ENCODE assay signal across 28 cellular contexts in genomic region chr20:40856653-40857052, GRCh38.
DNase-seq lines count a peak whose midpoint lies in the region; ATAC-seq, FAIRE-seq and TF ChIP-seq lines count a peak whose summit lies in the region.
"Had no signal": no experiment of that assay in that cellular context is flagged by ENCODE, and none has a peak within 500 bp of the region (broad histone marks: within the 10 kb centered on the region; RNA-seq: fewer than 3 reads in every experiment).

No MANE protein-coding gene starts in this region.

- DNase-seq in HepG2 (ENCODE audit: low spot score) (no peak), right lobe of liver (no peak), neural crest cell (ENCODE audit: low read depth, low spot score) (no peak), AG08395 (ENCODE audit: low spot score) (no peak), inferior parietal cortex (ENCODE audit: extremely low spot score) (no peak)
- DNase-seq in stimulated activated effector memory CD8-positive, alpha-beta T cell treated with anti-CD3 and anti-CD28 coated beads, Interleukin-12 subunit alpha, Interleukin-12 subunit beta, amount 100 ng/mL, for 72 hours (ENCODE audit: low spot score in 2 of 2) = no peak
- DNase-seq: BE2C; C1 segment of cervical spinal cord; CD4-positive, alpha-beta memory T cell; CD4-positive, CD25-positive, alpha-beta regulatory T cell; CD8-positive, alpha-beta memory T cell; COR-L47; DMS 273 treated with DMSO at 0.1 percent for 48 hours; DMS153; DMS53; DMS79; DND-41; EL; GDM1 had no signal

- H3K9ac ChIP-seq in HepG2 (ENCODE audit: insufficient read depth, low read depth, low read length) = no peak overlapping the region
- H3K9ac ChIP-seq: BLaER1 had no signal

- H3K4me1 ChIP-seq in HepG2 (ENCODE audit: insufficient read depth, low read length) (peaks cover 7% of the 10 kb centered on the region; the same call in 1 of the 2 replicates), right lobe of liver (no peaks in the 10 kb centered on the region), HEK293 (ENCODE audit: control insufficient read depth, insufficient read depth, low read length) (no peaks in the 10 kb centered on the region)
- H3K4me1 ChIP-seq: A549, BE2C had no signal

- FAIRE-seq in HepG2 (lab: Jason Lieb, UNC) = no peak
- FAIRE-seq: A549, GM12878, GM12892, GM18507, GM19239 had no signal

- 44% methylated on average over 5 of the region's 5 CpGs for WGBS in HepG2 (ENCODE audit: low lambda C conversion rate)
- WGBS in right lobe of liver (ENCODE audit: insufficient coverage, low coverage, low lambda C conversion rate, missing lambda C conversion rate) = 71% methylated on average over 3 of the region's 5 CpGs

- H3K27me3 ChIP-seq in HepG2 (ENCODE audit: control insufficient read depth in 1 of 2, insufficient read depth in 2 of 2, low read length in 2 of 2) (peaks cover 0 to 3% of the 10 kb centered on the region in 2 experiments; a peak in 1 of 5 replicates), right lobe of liver (no peaks in the 10 kb centered on the region)
- H3K27me3 ChIP-seq: BE2C, BLaER1 had no signal

- no peaks in the 10 kb centered on the region for H3K9me3 ChIP-seq in HepG2 (ENCODE audit: low read length)
- no peaks in the 10 kb centered on the region for H3K9me3 ChIP-seq in right lobe of liver
- H3K9me3 ChIP-seq in HEK293 (ENCODE audit: control insufficient read depth, insufficient read depth, low read depth, low read length) = no peaks in the 10 kb centered on the region
- H3K9me3 ChIP-seq: A549, BE2C, BLaER1 had no signal

- no peak overlapping the region for H3K4me3 Mint-ChIP-seq in neural crest cell
- H3K4me3 Mint-ChIP-seq in stimulated activated effector memory CD8-positive, alpha-beta T cell treated with anti-CD3 and anti-CD28 coated beads, Interleukin-12 subunit alpha, Interleukin-12 subunit beta, amount 100 ng/mL, for 72 hours = no peak overlapping the region
- H3K4me3 Mint-ChIP-seq: CD14-positive monocyte; CD4-positive, alpha-beta memory T cell; CD4-positive, CD25-positive, alpha-beta regulatory T cell; CD8-positive, alpha-beta memory T cell had no signal

- TF ChIP-seq CTCF in HepG2 (CRISPR knock-in tag; IDR thresholded peaks at IDR 0.05) (no peak), right lobe of liver (IDR thresholded peaks at IDR 0.05) (no peak), HEK293 (tag by site-specific recombination; IDR thresholded peaks at IDR 0.05) (no peak), neural crest cell (conservative IDR thresholded peaks at IDR 0.05) (no peak)

- in situ Hi-C loops in HepG2 (cut with HindIII; ENCODE audit: extremely low pct_ligation_motif_present, low pct_unique_long_range_greater_than_20kb) = no loop called here

- no peak overlapping the region for H2AFZ ChIP-seq in HepG2 (ENCODE audit: low read length)

- H3K27ac ChIP-seq in HepG2 (ENCODE audit: extremely low read length, insufficient read depth, low read length) = no peak overlapping the region
- no peak overlapping the region for H3K27ac ChIP-seq in right lobe of liver
- no peak overlapping the region for H3K27ac ChIP-seq in HEK293 (ENCODE audit: extremely low read depth, low read depth, low read length)
- H3K27ac ChIP-seq: 22Rv1, A549, BLaER1 had no signal

- H3K27ac Mint-ChIP-seq in neural crest cell (ENCODE audit: unreplicated experiment) = peak overlapping the region; percentile 85
- peak overlapping the region; percentile 9 for H3K27ac Mint-ChIP-seq in stimulated activated effector memory CD8-positive, alpha-beta T cell treated with anti-CD3 and anti-CD28 coated beads, Interleukin-12 subunit alpha, Interleukin-12 subunit beta, amount 100 ng/mL, for 72 hours
- H3K27ac Mint-ChIP-seq: CD14-positive monocyte; CD4-positive, alpha-beta memory T cell; CD4-positive, CD25-positive, alpha-beta regulatory T cell had no signal

- H3K4me1 Mint-ChIP-seq in neural crest cell = peaks cover 42% of the 10 kb centered on the region
- peaks cover 6% of the 10 kb centered on the region for H3K4me1 Mint-ChIP-seq in stimulated activated effector memory CD8-positive, alpha-beta T cell treated with anti-CD3 and anti-CD28 coated beads, Interleukin-12 subunit alpha, Interleukin-12 subunit beta, amount 100 ng/mL, for 72 hours
- H3K4me1 Mint-ChIP-seq: CD4-positive, CD25-positive, alpha-beta regulatory T cell; CD8-positive, alpha-beta memory T cell had no signal

- TF ChIP-seq EP300 in HepG2 (IDR thresholded peaks at IDR 0.05; ENCODE audit: low read depth in 2 of 2, low read length in 2 of 2) (no peak), HepG2 (CRISPR knock-in tag; IDR thresholded peaks at IDR 0.05; ENCODE audit: borderline replicate concordance) (no peak)

- TF ChIP-seq POLR2A in HepG2 (IDR thresholded peaks at IDR 0.05; ENCODE audit: insufficient read depth in 1 of 2, low read depth in 2 of 2, low read length in 2 of 2) (no peak), right lobe of liver (IDR thresholded peaks at IDR 0.05) (no peak)

- intact Hi-C loops in HepG2 (cut with micrococcal nuclease; ENCODE audit: unreplicated experiment) (no loop called here), right lobe of liver (cut with DNase I) (no loop called here)

- H3K79me2 ChIP-seq in HepG2 (ENCODE audit: insufficient read depth, low read length) = no peaks in the 10 kb centered on the region

- no TSS peak for BruUV-seq in HepG2 (replicated peaks; lab: Mats Ljungman, UMichigan)

- TF ChIP-seq RAD21 in HepG2 (CRISPR knock-in tag; IDR thresholded peaks at IDR 0.05) = no peak

- ATAC-seq in HepG2 (no peak), right lobe of liver (no peak)
- ATAC-seq in stimulated activated effector memory CD8-positive, alpha-beta T cell treated with anti-CD3 and anti-CD28 coated beads, Interleukin-12 subunit alpha, Interleukin-12 subunit beta, amount 100 ng/mL, for 72 hours = no peak
- ATAC-seq: A549, GM12878 had no signal

- no peak overlapping the region for H3K4me2 ChIP-seq in HepG2 (ENCODE audit: low read depth, low read length)
- H3K4me2 ChIP-seq: A549, BLaER1 had no signal

- H3K36me3 Mint-ChIP-seq in neural crest cell (ENCODE audit: low read depth) = no peaks in the 10 kb centered on the region
- H3K36me3 Mint-ChIP-seq in stimulated activated effector memory CD8-positive, alpha-beta T cell treated with anti-CD3 and anti-CD28 coated beads, Interleukin-12 subunit alpha, Interleukin-12 subunit beta, amount 100 ng/mL, for 72 hours = no peaks in the 10 kb centered on the region
- H3K36me3 Mint-ChIP-seq: CD14-positive monocyte; CD4-positive, alpha-beta memory T cell; CD4-positive, CD25-positive, alpha-beta regulatory T cell; CD8-positive, alpha-beta memory T cell had no signal

- H3K9me3 Mint-ChIP-seq in neural crest cell = no peaks in the 10 kb centered on the region
- no peaks in the 10 kb centered on the region for H3K9me3 Mint-ChIP-seq in stimulated activated effector memory CD8-positive, alpha-beta T cell treated with anti-CD3 and anti-CD28 coated beads, Interleukin-12 subunit alpha, Interleukin-12 subunit beta, amount 100 ng/mL, for 72 hours
- H3K9me3 Mint-ChIP-seq: CD14-positive monocyte; CD4-positive, alpha-beta memory T cell; CD4-positive, CD25-positive, alpha-beta regulatory T cell; CD8-positive, alpha-beta memory T cell had no signal

- H3K4me3 ChIP-seq in HepG2 (replicated peaks in 1 of 3; ENCODE audit: insufficient read depth in 1 of 3, low read depth in 2 of 3, low read length in 3 of 3) (no peak overlapping the region), right lobe of liver (no peak overlapping the region), HEK293 (ENCODE audit: low read depth, low read length) (no peak overlapping the region)
- H3K4me3 ChIP-seq: A549, BLaER1, GM12878 had no signal

- H3K27me3 Mint-ChIP-seq in neural crest cell (ENCODE audit: low read depth) = no peaks in the 10 kb centered on the region
- H3K27me3 Mint-ChIP-seq: CD4-positive, alpha-beta memory T cell; CD4-positive, CD25-positive, alpha-beta regulatory T cell; CD8-positive, alpha-beta memory T cell had no signal

- POLR2A ChIA-PET in HepG2 (lab: Yijun Ruan, JAX) (no interaction called here), HEK293 (lab: Yijun Ruan, JAX) (no interaction called here)

- CTCF ChIA-PET in HepG2 (lab: Yijun Ruan, JAX; ENCODE audit: low intra/inter-chr PET ratio, low total read pairs) = no interaction called here
- CTCF ChIA-PET in HEK293 (lab: Yijun Ruan, JAX) = interaction anchor here (0.7 to 1.6 kb wide), 2 partner anchors 64 to 116 kb away, joined by 3 to 4 read pairs; no protein-coding TSS in a partner anchor

- H3K36me3 ChIP-seq in HepG2 (replicated peaks in 1 of 2; ENCODE audit: control insufficient read depth in 1 of 2, insufficient read depth in 2 of 2, low read length in 2 of 2) = no peaks in the 10 kb centered on the region
- H3K36me3 ChIP-seq in right lobe of liver = no peaks in the 10 kb centered on the region
- H3K36me3 ChIP-seq in HEK293 (ENCODE audit: control insufficient read depth in 2 of 2, insufficient read depth in 1 of 2, low read length in 2 of 2) = no peaks in the 10 kb centered on the region
- H3K36me3 ChIP-seq: BE2C, BLaER1 had no signal

- no peaks in the 10 kb centered on the region for H4K20me1 ChIP-seq in HepG2 (ENCODE audit: insufficient read depth, low read length)
- H4K20me1 ChIP-seq: BLaER1 had no signal

TF ChIP-seq in HepG2, 621 proteins besides CTCF, POLR2A, EP300 and RAD21 (continues in another document):
- no peak for TF ChIP-seq POGK (CRISPR knock-in tag; conservative IDR thresholded peaks at IDR 0.05)

TF ChIP-seq in HEK293, 187 proteins besides CTCF, POLR2A, EP300 and RAD21:
- TF ChIP-seq ZNF626 (tag by site-specific recombination; IDR thresholded peaks at IDR 0.05) = no peak
- TF ChIP-seq, protein P1, sequence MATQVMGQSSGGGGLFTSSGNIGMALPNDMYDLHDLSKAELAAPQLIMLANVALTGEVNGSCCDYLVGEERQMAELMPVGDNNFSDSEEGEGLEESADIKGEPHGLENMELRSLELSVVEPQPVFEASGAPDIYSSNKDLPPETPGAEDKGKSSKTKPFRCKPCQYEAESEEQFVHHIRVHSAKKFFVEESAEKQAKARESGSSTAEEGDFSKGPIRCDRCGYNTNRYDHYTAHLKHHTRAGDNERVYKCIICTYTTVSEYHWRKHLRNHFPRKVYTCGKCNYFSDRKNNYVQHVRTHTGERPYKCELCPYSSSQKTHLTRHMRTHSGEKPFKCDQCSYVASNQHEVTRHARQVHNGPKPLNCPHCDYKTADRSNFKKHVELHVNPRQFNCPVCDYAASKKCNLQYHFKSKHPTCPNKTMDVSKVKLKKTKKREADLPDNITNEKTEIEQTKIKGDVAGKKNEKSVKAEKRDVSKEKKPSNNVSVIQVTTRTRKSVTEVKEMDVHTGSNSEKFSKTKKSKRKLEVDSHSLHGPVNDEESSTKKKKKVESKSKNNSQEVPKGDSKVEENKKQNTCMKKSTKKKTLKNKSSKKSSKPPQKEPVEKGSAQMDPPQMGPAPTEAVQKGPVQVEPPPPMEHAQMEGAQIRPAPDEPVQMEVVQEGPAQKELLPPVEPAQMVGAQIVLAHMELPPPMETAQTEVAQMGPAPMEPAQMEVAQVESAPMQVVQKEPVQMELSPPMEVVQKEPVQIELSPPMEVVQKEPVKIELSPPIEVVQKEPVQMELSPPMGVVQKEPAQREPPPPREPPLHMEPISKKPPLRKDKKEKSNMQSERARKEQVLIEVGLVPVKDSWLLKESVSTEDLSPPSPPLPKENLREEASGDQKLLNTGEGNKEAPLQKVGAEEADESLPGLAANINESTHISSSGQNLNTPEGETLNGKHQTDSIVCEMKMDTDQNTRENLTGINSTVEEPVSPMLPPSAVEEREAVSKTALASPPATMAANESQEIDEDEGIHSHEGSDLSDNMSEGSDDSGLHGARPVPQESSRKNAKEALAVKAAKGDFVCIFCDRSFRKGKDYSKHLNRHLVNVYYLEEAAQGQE (tag by site-specific recombination; IDR thresholded peaks at IDR 0.05) = peak; percentile 75
